9 cellular contexts compared by ENCODE assay signal in genomic region chr19:11418518-11419506, GRCh38. TPM values are rescaled to one million over a fixed set of nuclear protein-coding genes. Genes with fewer than 3 reads are reported as not detected.
DNase-seq lines count a peak whose midpoint lies in the region; FAIRE-seq and TF ChIP-seq lines count a peak whose summit lies in the region.
"Had no signal": no experiment of that assay in that cellular context is flagged by ENCODE, and none has a peak within 500 bp of the region (broad histone marks: within the 10 kb centered on the region; RNA-seq: fewer than 3 reads in every experiment).

Gene RGL3, minus strand, starts transcription at chr19:11419314. Its CDS starts 36 bp downstream, at chr19:11419278.

- H3K4me3 ChIP-seq in fibroblast of lung (replicated peaks in 1 of 4; ENCODE audit: control extremely low read depth in 1 of 4, insufficient read depth in 1 of 4, low read depth in 3 of 4, low read length in 4 of 4) (peak within 1 kb of the TSS in 3 of 4 experiments; percentile 23 to 35 (median 35)), neuron (ENCODE audit: low read length) (peak within 1 kb of the TSS; percentile 12)

- no peak for TF ChIP-seq POLR2A in GM12892 (IDR thresholded peaks at IDR 0.05; ENCODE audit: low read depth, low read length)

- H3K9me3 ChIP-seq in fibroblast of lung (ENCODE audit: control insufficient read depth, insufficient read depth, low read depth, low read length) = no peaks in the 10 kb centered on the region
- peaks cover 16% of the 10 kb centered on the region for H3K9me3 ChIP-seq in neuron (ENCODE audit: low read length)

- H3K36me3 ChIP-seq in fibroblast of lung (ENCODE audit: control insufficient read depth, insufficient read depth, low read length) (no peaks in the 10 kb centered on the region), neuron (ENCODE audit: insufficient read depth, low read length) (no peaks in the 10 kb centered on the region)

- no peak within 1 kb of the TSS for H3K27ac ChIP-seq in fibroblast of lung (ENCODE audit: insufficient read depth, low read length)

- H3K79me2 ChIP-seq in fibroblast of lung (ENCODE audit: control insufficient read depth, insufficient read depth, low read length) = no peaks in the 10 kb centered on the region

- H3K9ac ChIP-seq in fibroblast of lung (ENCODE audit: insufficient read depth, low read length) = no peak within 1 kb of the TSS

- FAIRE-seq in GM12892 (lab: Jason Lieb, UNC) = no peak
- FAIRE-seq: frontal cortex had no signal

- H2AFZ ChIP-seq in fibroblast of lung (ENCODE audit: low read length) = peak within 1 kb of the TSS; percentile 46
- peak within 1 kb of the TSS; percentile 3 for H2AFZ ChIP-seq in neuron (ENCODE audit: low read depth, low read length)

- peaks cover 9% of the 10 kb centered on the region for H3K27me3 ChIP-seq in fibroblast of lung (ENCODE audit: control insufficient read depth, insufficient read depth, low read length)
- H3K27me3 ChIP-seq in neuron (ENCODE audit: insufficient read depth, low read length) = peaks cover 68% of the 10 kb centered on the region

- DNase-seq in ELR (ENCODE audit: low read depth) (peak; percentile 57), NCI-H748 (lab: John Stamatoyannopoulos, UW; ENCODE audit: unreplicated experiment) (peak; percentile 86), fibroblast of lung (ENCODE audit: low read depth in 2 of 2) (no peak), NCI-H446 (lab: John Stamatoyannopoulos, UW) (no peak), cerebellar cortex (ENCODE audit: low spot score) (no peak), GM12892 (ENCODE audit: insufficient read length) (no peak)
- no peak for DNase-seq in activated naive CD4-positive, alpha-beta T cell treated with anti-CD3 and anti-CD28 coated beads, Interleukin-2, amount 50 U/mL, for 16 hours

- H3K4me1 ChIP-seq in fibroblast of lung (ENCODE audit: control insufficient read depth, extremely low read depth, insufficient read depth, low read length) (no peaks in the 10 kb centered on the region), neuron (ENCODE audit: insufficient read depth, low read length) (peaks cover 17% of the 10 kb centered on the region)

- no peaks in the 10 kb centered on the region for H4K20me1 ChIP-seq in fibroblast of lung (ENCODE audit: control insufficient read depth, extremely low read depth, insufficient read depth, low read length)

- TF ChIP-seq CTCF in fibroblast of lung (conservative IDR thresholded peaks at IDR 0.05 in 1 of 2, IDR thresholded peaks at IDR 0.05 in 1 of 2; ENCODE audit: low read depth in 1 of 2, low read length in 2 of 2) = no peak

- peak within 1 kb of the TSS; percentile 66 for H3K4me2 ChIP-seq in fibroblast of lung (ENCODE audit: extremely low read depth, insufficient read depth, low read length)

RNA-seq across cellular contexts. Expression of gene RGL3, which starts in this region (rescaled TPM):
- 1.8 and 4.0 TPM in 2 replicates for total RNA-seq in fibroblast of lung
- 0.20 and 0.90 TPM in 2 replicates for polyA plus RNA-seq in fibroblast of lung
- 0.26 and 0.97 TPM in 2 replicates for polyA plus RNA-seq in fibroblast of lung (2012)
- 1.3 TPM in 1 of 2 replicates, not detected in the other for polyA minus RNA-seq in fibroblast of lung (ENCODE audit: low replicate concordance)
- 0.34 TPM for polyA plus RNA-seq in GM12892 (2012; ENCODE audit: missing spikeins)

Comparison
In these comparisons a context has a peak if more than half of its experiments do, and no peak if none do; other contexts are left out.
1. DNase-seq: peak in ELR (single experiment) and NCI-H748 (single experiment); none in fibroblast of lung (0 of 2), NCI-H446 (0 of 2), cerebellar cortex (single experiment), activated naive CD4-positive, alpha-beta T cell treated with anti-CD3 and anti-CD28 coated beads, Interleukin-2, amount 50 U/mL, for 16 hours (single experiment) and GM12892 (single experiment).